Comparison of ENCODE assay signal across 8 cellular contexts in genomic region chr1:41492341-41492848, GRCh38. TPM values are rescaled to one million over a fixed set of nuclear protein-coding genes. Genes with fewer than 3 reads are reported as not detected.
A peak's percentile ranks its signal among the peaks of the same experiment; 100 is the strongest.
DNase-seq lines count a peak whose midpoint lies in the region; ATAC-seq, FAIRE-seq and TF ChIP-seq lines count a peak whose summit lies in the region.

No MANE protein-coding gene starts in this region.

- TF ChIP-seq CTCF in BJ (IDR thresholded peaks at IDR 0.05; ENCODE audit: insufficient read depth, low read depth, low read length) (peak; percentile 57), WI38 (IDR thresholded peaks at IDR 0.05; ENCODE audit: low read depth, low read length) (peak; percentile 56), left ventricle myocardium inferior (IDR thresholded peaks at IDR 0.05; ENCODE audit: borderline replicate concordance) (peak; percentile 41), upper lobe of right lung (IDR thresholded peaks at IDR 0.05) (peak; percentile 38)

- H3K9me3 ChIP-seq in left ventricle myocardium inferior (replicated peaks) (no peaks in the 10 kb centered on the region), upper lobe of right lung (no peaks in the 10 kb centered on the region)

- FAIRE-seq in HTR-8/SVneo (lab: Jason Lieb, UNC): no peak

- intact Hi-C loops in left ventricle myocardium inferior (cut with micrococcal nuclease) (no loop called here), upper lobe of right lung (cut with DNase I) (no loop called here)

- H3K4me1 ChIP-seq in left ventricle myocardium inferior (peaks cover 38% of the 10 kb centered on the region), upper lobe of right lung (peaks cover 19% of the 10 kb centered on the region)

- DNase-seq in BJ (ENCODE audit: low read depth) (no peak), H7 (peak; percentile 89), left ventricle myocardium inferior (peak; percentile 12), upper lobe of right lung (no peak), HTR-8/SVneo (ENCODE audit: insufficient read length, low spot score) (no peak), retina (no peak)

- H3K27ac ChIP-seq in left ventricle myocardium inferior (replicated peaks) (no peak overlapping the region), upper lobe of right lung (no peak overlapping the region)

- H3K36me3 ChIP-seq in BJ (ENCODE audit: control insufficient read depth, insufficient read depth, low read length): no peaks in the 10 kb centered on the region
- no peaks in the 10 kb centered on the region for H3K36me3 ChIP-seq in H7 (replicated peaks; ENCODE audit: control insufficient read depth, insufficient read depth, low read length)
- H3K36me3 ChIP-seq in left ventricle myocardium inferior: no peaks in the 10 kb centered on the region
- H3K36me3 ChIP-seq in upper lobe of right lung: no peaks in the 10 kb centered on the region

- POLR2A ChIA-PET in BJ (lab: Charles Lee): no interaction called here

- ATAC-seq in upper lobe of right lung: peak; percentile 8
- no peak for ATAC-seq in GM19397 (IDR thresholded peaks at IDR 0.05; ENCODE audit: unreplicated experiment)

- CTCF ChIA-PET in BJ (lab: Yijun Ruan, JAX): interaction anchor here (0.7 to 3.2 kb wide), 13 partner anchors 9 to 78 kb away, joined by 3 to 23 read pairs (median 3); partner anchors contain the start of gene EDN2

- H3K27me3 ChIP-seq in BJ (ENCODE audit: control insufficient read depth, insufficient read depth, low read length) (no peaks in the 10 kb centered on the region), H7 (ENCODE audit: control insufficient read depth, insufficient read depth, low read length) (peaks cover 8% of the 10 kb centered on the region), left ventricle myocardium inferior (ENCODE audit: low read depth) (no peaks in the 10 kb centered on the region), upper lobe of right lung (no peaks in the 10 kb centered on the region)

- H3K4me3 ChIP-seq in BJ (ENCODE audit: low read depth, low read length) (no peak overlapping the region), H7 (ENCODE audit: insufficient read depth, low read depth, low read length) (no peak overlapping the region), WI38 (ENCODE audit: low read depth, low read length) (no peak overlapping the region), left ventricle myocardium inferior (no peak overlapping the region), upper lobe of right lung (no peak overlapping the region)

RNA-seq across cellular contexts. Expression of gene EDN2, which starts 7.9 kb away (rescaled TPM):
- polyA plus RNA-seq in BJ (2011; rRNA removed): 0.06 TPM in 1 of 2 replicates, not detected in the other
- polyA minus RNA-seq in BJ (2011; rRNA and poly(A)+ RNA removed): not detected in 2 replicates
- total RNA-seq in H7 (2014; rRNA removed; shearing (Covaris generic)): 0.55 and 0.81 TPM in 2 replicates
- total RNA-seq in left ventricle myocardium inferior (0.47 TPM), upper lobe of right lung (not detected)

Comparison
In these comparisons a context has a peak if more than half of its experiments do, and no peak if none do; other contexts are left out.
1. DNase-seq: peak in H7 (single experiment) and left ventricle myocardium inferior (single experiment); none in BJ (single experiment), upper lobe of right lung (single experiment), HTR-8/SVneo (single experiment) and retina (single experiment).
2. Peak in every context shown above with its lines, with median percentiles within 50 percentile points of each other: CTCF ChIP-seq.